Comparison of ENCODE assay signal across 21 cellular contexts in the genomic region with DNA sequence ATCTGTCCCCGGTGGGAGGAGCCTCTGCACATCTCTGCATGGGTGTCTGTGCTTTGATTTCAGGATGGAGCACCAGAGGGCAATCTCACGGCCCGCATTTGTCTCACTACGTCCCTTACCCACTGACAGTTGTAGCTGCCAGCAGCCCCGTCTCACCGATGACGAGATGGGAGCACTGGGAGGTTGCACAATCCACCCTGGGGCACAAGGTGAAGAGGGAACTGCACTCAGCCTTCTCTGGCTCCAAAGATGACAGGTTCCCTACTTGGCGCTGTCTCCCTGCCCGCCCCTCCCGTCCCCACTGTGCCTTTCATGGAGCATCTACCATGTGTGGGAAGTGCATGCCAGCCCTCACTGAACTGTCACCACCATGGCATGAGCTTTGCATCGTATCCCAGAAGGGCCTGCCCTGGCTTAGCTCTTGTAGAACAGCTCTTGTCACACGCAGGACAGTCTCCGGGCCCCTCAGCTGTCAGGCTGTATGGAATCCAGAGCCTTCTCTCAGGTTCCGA.
DNase-seq lines count a peak whose midpoint lies in the region; ATAC-seq and TF ChIP-seq lines count a peak whose summit lies in the region.
"Had no signal": no experiment of that assay in that cellular context is flagged by ENCODE, and none has a peak within 500 bp of the region (broad histone marks: within the 10 kb centered on the region; RNA-seq: fewer than 3 reads in every experiment).

No MANE protein-coding gene starts in this region.

- H3K27me3 ChIP-seq in upper lobe of right lung, result no peaks in the 10 kb centered on the region
- H3K27me3 ChIP-seq in suprapubic skin, result no peaks in the 10 kb centered on the region
- H3K27me3 ChIP-seq in Karpas-422 (ENCODE audit: low read length), result no peaks in the 10 kb centered on the region

- no peaks in the 10 kb centered on the region for H3K9me3 Mint-ChIP-seq in MCF 10A (ENCODE audit: unreplicated experiment)
- H3K9me3 Mint-ChIP-seq: activated B cell treated with CpG ODN at 0.5 μM for 24 hours; activated T-cell treated with anti-CD3 and anti-CD28 coated beads, Interleukin-2, amount 50 U/mL, for 72 hours; dendritic cell treated with granulocyte-macrophage colony-stimulating factor and Interleukin-4, amounts not matched to agents 40 ng/mL and 50 ng/mL, for 4 days; HFFc6; natural killer cell had no signal

- H4K20me1 ChIP-seq in Karpas-422 (ENCODE audit: insufficient read depth, low read depth, low read length), result no peaks in the 10 kb centered on the region; the same call in 1 of the 2 replicates

- CTCF ChIA-PET in MCF 10A (lab: Yijun Ruan, JAX), result interaction anchor here (0.6 to 1.1 kb wide), 5 partner anchors 50 to 948 kb away, joined by 3 to 4 read pairs (median 3); no protein-coding TSS in a partner anchor

- H2AFZ ChIP-seq in Karpas-422 (ENCODE audit: low read length), result no peak overlapping the region

- no peaks in the 10 kb centered on the region for H3K9me2 ChIP-seq in Karpas-422 (replicated peaks; ENCODE audit: insufficient read depth, low read length)

- H3K36me3 ChIP-seq in upper lobe of right lung, result no peaks in the 10 kb centered on the region
- H3K36me3 ChIP-seq in suprapubic skin, result no peaks in the 10 kb centered on the region
- H3K36me3 ChIP-seq in Karpas-422 (ENCODE audit: insufficient read depth, low read length), result no peaks in the 10 kb centered on the region

- no peak for TF ChIP-seq CTCF in MCF 10A (IDR thresholded peaks at IDR 0.05; ENCODE audit: unreplicated experiment)
- no peak for TF ChIP-seq CTCF in upper lobe of right lung (IDR thresholded peaks at IDR 0.05)
- TF ChIP-seq CTCF in suprapubic skin (IDR thresholded peaks at IDR 0.05), result no peak

- H3K27ac ChIP-seq in upper lobe of right lung (no peak overlapping the region), suprapubic skin (no peak overlapping the region), Karpas-422 (ENCODE audit: low read length) (no peak overlapping the region)

- no peaks in the 10 kb centered on the region for H3K36me3 Mint-ChIP-seq in MCF 10A (ENCODE audit: insufficient read depth, unreplicated experiment)
- H3K36me3 Mint-ChIP-seq: activated naive CD8-positive, alpha-beta T cell; natural killer cell had no signal

- H3K9me3 ChIP-seq in upper lobe of right lung (no peaks in the 10 kb centered on the region), suprapubic skin (no peaks in the 10 kb centered on the region), Karpas-422 (ENCODE audit: low read length) (no peaks in the 10 kb centered on the region)

- DNase-seq in SIG-M5 treated with dmso at 0.1 percent for 504 hours (lab: John Stamatoyannopoulos, UW; ENCODE audit: unreplicated experiment), result peak; percentile 9
- DNase-seq in SIG-M5 (lab: John Stamatoyannopoulos, UW), result no peak
- DNase-seq in MCF 10A (ENCODE audit: unreplicated experiment), result peak; percentile 78
- DNase-seq in islet precursor cell, result peak; percentile 89
- DNase-seq in upper lobe of right lung, result peak; percentile 65
- no peak for DNase-seq in suprapubic skin (ENCODE audit: low spot score in 2 of 2)
- DNase-seq in stimulated activated CD4-positive, alpha-beta T cell treated with anti-CD3 and anti-CD28 coated beads, Interleukin-2, amount 100 ng/mL, for 48 hours, result no peak
- DNase-seq in Karpas-422, result no peak
- DNase-seq: activated B cell treated with CpG ODN at 0.5 μM for 24 hours; activated CD8-positive, alpha-beta T cell treated with anti-CD3 and anti-CD28 coated beads, Interleukin-2, amount 10 ng/mL, durations not matched to agents 7 days and 5 days; activated T-cell treated with anti-CD3 and anti-CD28 coated beads, Interleukin-2, amount 50 U/mL, for 72 hours; HFFc6; natural killer cell; NCI-H1048; NCI-H2081 treated with DMSO at 0.1 percent for 48 hours; NCI-H526; stimulated activated CD4-positive, alpha-beta T cell treated with anti-CD3 and anti-CD28 coated beads, Interleukin-15, amount 100 ng/mL, for 24 hours; stimulated activated naive CD8-positive, alpha-beta T cell treated with anti-CD3 and anti-CD28 coated beads, Interleukin-15, Interleukin-2, amounts not matched to agents 100 U/mL and 50 U/mL, for 24 hours; T-helper 17 cell had no signal

- 39% methylated on average over 6 of the region's 14 CpGs for WGBS in suprapubic skin

- TF ChIP-seq EP300 in suprapubic skin (IDR thresholded peaks at IDR 0.05), result no peak

- H3K9ac ChIP-seq in Karpas-422 (ENCODE audit: low read length), result no peak overlapping the region

- BruUV-seq in MCF 10A (replicated peaks; lab: Mats Ljungman, UMichigan), result no TSS peak

- H3K27ac Mint-ChIP-seq in MCF 10A (ENCODE audit: low read depth, unreplicated experiment), result no peak overlapping the region
- H3K27ac Mint-ChIP-seq: activated B cell treated with CpG ODN at 0.5 μM for 24 hours; activated CD8-positive, alpha-beta T cell treated with anti-CD3 and anti-CD28 coated beads, Interleukin-2, amount 10 ng/mL, durations not matched to agents 7 days and 5 days; activated naive CD8-positive, alpha-beta T cell; activated T-cell treated with anti-CD3 and anti-CD28 coated beads, Interleukin-2, amount 50 U/mL, for 72 hours; dendritic cell treated with granulocyte-macrophage colony-stimulating factor and Interleukin-4, amounts not matched to agents 40 ng/mL and 50 ng/mL, for 4 days; HFFc6; natural killer cell; T-helper 17 cell had no signal

- no peaks in the 10 kb centered on the region for H3K79me2 ChIP-seq in Karpas-422 (ENCODE audit: low read length)

- POLR2A ChIA-PET in MCF 10A (lab: Yijun Ruan, JAX), result interaction anchor here (0.8 to 1.6 kb wide), 4 partner anchors 14 to 113 kb away, joined by 3 to 5 read pairs (median 3); a partner anchor contains a TSS

- peak; percentile 34 for ATAC-seq in upper lobe of right lung
- ATAC-seq: activated CD8-positive, alpha-beta T cell treated with anti-CD3 and anti-CD28 coated beads, Interleukin-2, amount 10 ng/mL, durations not matched to agents 7 days and 5 days; activated T-cell treated with anti-CD3 and anti-CD28 coated beads, Interleukin-2, amount 50 U/mL, for 72 hours; natural killer cell; stimulated activated naive CD8-positive, alpha-beta T cell treated with anti-CD3 and anti-CD28 coated beads, Interleukin-15, Interleukin-2, amounts not matched to agents 100 U/mL and 50 U/mL, for 24 hours; T-helper 17 cell had no signal

- no peak overlapping the region for H3K4me2 ChIP-seq in Karpas-422 (ENCODE audit: low read depth, low read length, poor library complexity, severe bottlenecking)

- H3K4me3 ChIP-seq in upper lobe of right lung (no peak overlapping the region), suprapubic skin (no peak overlapping the region), Karpas-422 (ENCODE audit: low read length) (no peak overlapping the region)

- H3K27me3 Mint-ChIP-seq in MCF 10A (ENCODE audit: insufficient read depth, unreplicated experiment), result peaks cover 14% of the 10 kb centered on the region
- H3K27me3 Mint-ChIP-seq: dendritic cell treated with granulocyte-macrophage colony-stimulating factor and Interleukin-4, amounts not matched to agents 40 ng/mL and 50 ng/mL, for 4 days had no signal

- H3K4me1 Mint-ChIP-seq in MCF 10A (ENCODE audit: insufficient read depth, unreplicated experiment), result peaks cover 18% of the 10 kb centered on the region
- H3K4me1 Mint-ChIP-seq: natural killer cell had no signal

- no peak overlapping the region for H3K4me3 Mint-ChIP-seq in MCF 10A (ENCODE audit: unreplicated experiment)
- H3K4me3 Mint-ChIP-seq: activated B cell treated with CpG ODN at 0.5 μM for 24 hours; activated CD8-positive, alpha-beta T cell treated with anti-CD3 and anti-CD28 coated beads, Interleukin-2, amount 10 ng/mL, durations not matched to agents 7 days and 5 days; activated naive CD8-positive, alpha-beta T cell; activated T-cell treated with anti-CD3 and anti-CD28 coated beads, Interleukin-2, amount 50 U/mL, for 72 hours; dendritic cell treated with granulocyte-macrophage colony-stimulating factor and Interleukin-4, amounts not matched to agents 40 ng/mL and 50 ng/mL, for 4 days; HFFc6; natural killer cell; T-helper 17 cell had no signal

- intact Hi-C loops in MCF 10A (cut with micrococcal nuclease), result no loop called here
- intact Hi-C loops in upper lobe of right lung (cut with DNase I), result no loop called here

- H3K4me1 ChIP-seq in upper lobe of right lung, result peaks cover 16% of the 10 kb centered on the region
- H3K4me1 ChIP-seq in suprapubic skin, result peaks cover 14% of the 10 kb centered on the region
- peaks cover 18% of the 10 kb centered on the region for H3K4me1 ChIP-seq in Karpas-422 (ENCODE audit: low read length)

- TF ChIP-seq POLR2A in suprapubic skin (IDR thresholded peaks at IDR 0.05), result no peak

Comparison
In these comparisons a context has a peak if more than half of its experiments do, and no peak if none do; other contexts are left out.
1. DNase-seq: peak in SIG-M5 treated with dmso at 0.1 percent for 504 hours (single experiment), MCF 10A (single experiment), islet precursor cell (single experiment) and upper lobe of right lung (single experiment); none in SIG-M5 (single experiment), suprapubic skin (0 of 2), stimulated activated CD4-positive, alpha-beta T cell treated with anti-CD3 and anti-CD28 coated beads, Interleukin-2, amount 100 ng/mL, for 48 hours (0 of 2) and Karpas-422 (single experiment).